11 cellular contexts compared by ENCODE assay signal in genomic region chr7:30201161-30201666, GRCh38.
DNase-seq lines count a peak whose midpoint lies in the region; ATAC-seq, FAIRE-seq and TF ChIP-seq lines count a peak whose summit lies in the region.
"Had no signal": no experiment of that assay in that cellular context is flagged by ENCODE, and none has a peak within 500 bp of the region (broad histone marks: within the 10 kb centered on the region; RNA-seq: fewer than 3 reads in every experiment).

No MANE protein-coding gene starts in this region.

- peak; percentile 75 for ATAC-seq in GM19468 (IDR thresholded peaks at IDR 0.05; ENCODE audit: extremely low read depth, unreplicated experiment)
- peak; percentile 85 for ATAC-seq in HG03095 (IDR thresholded peaks at IDR 0.05; ENCODE audit: unreplicated experiment)
- peak; percentile 81 for ATAC-seq in activated B cell treated with CpG ODN at 0.5 μM for 24 hours (ENCODE audit: low read depth)

- H3K9me3 Mint-ChIP-seq in activated B cell treated with CpG ODN at 0.5 μM for 24 hours, result peaks cover 7% of the 10 kb centered on the region
- H3K9me3 Mint-ChIP-seq in neural progenitor cell, result peaks cover 24% of the 10 kb centered on the region

- H3K4me1 Mint-ChIP-seq in activated B cell treated with CpG ODN at 0.5 μM for 24 hours, result peaks cover 24% of the 10 kb centered on the region
- peaks cover 11% of the 10 kb centered on the region for H3K4me1 Mint-ChIP-seq in neural progenitor cell

- H3K36me3 Mint-ChIP-seq in activated B cell treated with CpG ODN at 0.5 μM for 24 hours (ENCODE audit: low read depth), result no peaks in the 10 kb centered on the region
- H3K36me3 Mint-ChIP-seq in neural progenitor cell, result peaks cover 3% of the 10 kb centered on the region

- FAIRE-seq in GM12891 (lab: Jason Lieb, UNC) (peak; percentile 86), H54 (lab: Jason Lieb, UNC) (no peak)

- H3K27ac Mint-ChIP-seq in activated B cell treated with CpG ODN at 0.5 μM for 24 hours (peak overlapping the region; percentile 77), neural progenitor cell (no peak overlapping the region)

- H3K4me1 ChIP-seq in neural progenitor cell, result no peaks in the 10 kb centered on the region

- no peak overlapping the region for H2AFZ ChIP-seq in neural progenitor cell (replicated peaks)

- CTCF ChIA-PET in activated B cell treated with CpG ODN at 0.5 μM for 24 hours (lab: Charles Lee), result no interaction called here

- intact Hi-C loops in activated B cell treated with CpG ODN at 0.5 μM for 24 hours (cut with micrococcal nuclease), result loop anchor here (1.0 to 2.0 kb wide), 3 partner anchors 14 to 38 kb away; no protein-coding TSS in a partner anchor

- POLR2A ChIA-PET in activated B cell treated with CpG ODN at 0.5 μM for 24 hours (lab: Charles Lee), result interaction anchor here (1.1 kb wide), 1 partner anchor 38 kb away, joined by 3 read pairs; no protein-coding TSS in a partner anchor

- no peak for TF ChIP-seq POLR2A in GM12891 (IDR thresholded peaks at IDR 0.05; ENCODE audit: low read depth, low read length)
- TF ChIP-seq POLR2A in H54 (IDR thresholded peaks at IDR 0.05; ENCODE audit: low read depth, low read length), result no peak

- H3K27me3 Mint-ChIP-seq in activated B cell treated with CpG ODN at 0.5 μM for 24 hours, result no peaks in the 10 kb centered on the region
- peaks cover 2% of the 10 kb centered on the region for H3K27me3 Mint-ChIP-seq in neural progenitor cell (ENCODE audit: insufficient read depth, low read depth)

- H3K36me3 ChIP-seq in neural progenitor cell, result no peaks in the 10 kb centered on the region
- H3K36me3 ChIP-seq: brain microvascular endothelial cell had no signal

- TF ChIP-seq CTCF in activated B cell treated with CpG ODN at 0.5 μM for 24 hours (IDR thresholded peaks at IDR 0.05) (no peak), neural progenitor cell (IDR thresholded peaks at IDR 0.05) (no peak), coronary artery (IDR thresholded peaks at IDR 0.05) (no peak)

- no peak for DNase-seq in GM12891 (ENCODE audit: insufficient read length, low spot score)
- DNase-seq in activated B cell treated with CpG ODN at 0.5 μM for 24 hours, result no peak
- no peak for DNase-seq in neural progenitor cell (ENCODE audit: low spot score)
- DNase-seq in coronary artery (ENCODE audit: low spot score), result no peak
- no peak for DNase-seq in HuH-7.5 (ENCODE audit: low spot score)
- DNase-seq in H54 (ENCODE audit: insufficient read length, low spot score), result no peak
- DNase-seq: brain microvascular endothelial cell, mesendoderm, SHP77 had no signal

- no peaks in the 10 kb centered on the region for H3F3A ChIP-seq in neural progenitor cell (ENCODE audit: low read depth)

- no peak overlapping the region for H3K27ac ChIP-seq in neural progenitor cell
- no peak overlapping the region for H3K27ac ChIP-seq in coronary artery
- H3K27ac ChIP-seq: brain microvascular endothelial cell had no signal

- no peaks in the 10 kb centered on the region for H3K79me2 ChIP-seq in neural progenitor cell (ENCODE audit: low read depth)

- H3K9me3 ChIP-seq in neural progenitor cell (ENCODE audit: low read depth), result peaks cover 9% of the 10 kb centered on the region

- H3K4me3 Mint-ChIP-seq in activated B cell treated with CpG ODN at 0.5 μM for 24 hours (peak overlapping the region; percentile 42), neural progenitor cell (no peak overlapping the region)

- H4K20me1 ChIP-seq in neural progenitor cell (ENCODE audit: low read depth), result no peaks in the 10 kb centered on the region

- no peak overlapping the region for H3K9ac ChIP-seq in neural progenitor cell

- no peak overlapping the region for H3K4me2 ChIP-seq in neural progenitor cell

- no peaks in the 10 kb centered on the region for H3K27me3 ChIP-seq in neural progenitor cell
- H3K27me3 ChIP-seq: brain microvascular endothelial cell had no signal

- no peak overlapping the region for H3K4me3 ChIP-seq in neural progenitor cell
- H3K4me3 ChIP-seq in coronary artery, result no peak overlapping the region

TF ChIP-seq in GM12891, 5 proteins besides CTCF, POLR2A, EP300 and RAD21:
- TF ChIP-seq SPI1 (IDR thresholded peaks at IDR 0.05; ENCODE audit: low read depth, low read length) (peak; percentile 83), PAX5 (IDR thresholded peaks at IDR 0.05; ENCODE audit: insufficient read depth, low read length, severe bottlenecking) (no peak), TAF1 (IDR thresholded peaks at IDR 0.05; ENCODE audit: low read depth, low read length) (no peak)
